In the genomic region with DNA sequence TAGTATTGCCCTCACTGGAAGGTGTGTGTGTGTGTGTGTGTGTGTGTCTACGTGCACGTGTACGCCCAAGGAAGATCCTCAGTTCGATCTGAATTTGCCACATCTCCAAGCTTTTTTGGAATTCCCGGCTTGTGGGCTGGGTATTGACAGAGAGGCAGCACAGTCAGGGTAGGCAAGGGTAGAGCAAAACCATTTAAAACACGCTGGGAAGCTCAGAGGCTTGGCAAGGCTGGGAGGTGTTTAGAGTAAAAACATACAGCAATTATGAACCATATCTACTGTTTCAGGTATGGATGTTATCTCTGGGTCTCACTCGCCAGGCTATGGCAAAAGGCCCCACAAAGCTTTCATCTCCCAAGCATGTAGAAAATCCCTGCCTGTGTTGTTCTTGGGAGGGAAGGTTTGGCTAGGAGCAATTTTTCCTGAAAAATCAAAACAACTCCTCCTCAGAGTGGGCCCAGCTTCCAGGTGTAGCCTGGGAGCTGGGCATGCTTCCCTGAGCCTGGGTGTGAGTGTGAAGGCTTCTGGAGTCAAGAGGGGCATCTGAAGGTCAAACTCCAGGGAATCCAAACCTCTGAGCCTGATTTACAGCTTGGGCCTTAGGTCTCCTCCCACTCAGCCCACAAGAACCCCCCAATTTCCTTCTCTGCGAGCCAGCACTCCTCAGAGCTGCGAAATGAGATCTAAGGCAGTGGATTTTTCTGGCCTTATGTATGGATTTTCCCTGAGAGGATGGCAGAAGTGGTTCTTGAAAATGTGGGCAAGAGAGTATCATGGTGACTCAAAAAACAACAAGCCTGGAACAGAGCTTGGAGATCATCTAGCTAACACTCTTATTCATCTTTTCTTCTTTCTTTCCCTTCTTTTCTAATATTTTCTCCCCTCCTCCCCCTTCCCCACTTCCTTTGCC, we compare ENCODE assay signal across 20 cellular contexts.
"Had no signal": no experiment of that assay in that cellular context is flagged by ENCODE, and none has a peak within 500 bp of the region (broad histone marks: within the 10 kb centered on the region; RNA-seq: fewer than 3 reads in every experiment).

No MANE protein-coding gene starts in this region.

- H3K36me3 Mint-ChIP-seq: brain, WTC11 had no signal

- H3K27ac Mint-ChIP-seq: activated CD4-positive, alpha-beta memory T cell treated with anti-CD3 and anti-CD28 coated beads, Interleukin-2, amount 10 ng/mL, durations not matched to agents 7 days and 5 days; naive thymus-derived CD4-positive, alpha-beta T cell; progenitor cell of endocrine pancreas; WTC11 had no signal

- H3K27me3 ChIP-seq: gastroesophageal sphincter, spleen, tibial nerve had no signal

- H3K4me3 ChIP-seq: gastroesophageal sphincter, left ventricle myocardium inferior, mucosa of descending colon, spleen, tibial nerve had no signal

- H3K4me3 Mint-ChIP-seq: activated CD4-positive, alpha-beta memory T cell treated with anti-CD3 and anti-CD28 coated beads, Interleukin-2, amount 10 ng/mL, durations not matched to agents 7 days and 5 days; activated T-cell treated with anti-CD3 and anti-CD28 coated beads, Interleukin-2, amount 50 U/mL, for 4 hours; brain; effector memory CD8-positive, alpha-beta T cell; naive thymus-derived CD4-positive, alpha-beta T cell; WTC11 had no signal

- H3K27ac ChIP-seq: epithelial cell of prostate, gastroesophageal sphincter, left ventricle myocardium inferior, spleen had no signal

- H3K36me3 ChIP-seq: gastroesophageal sphincter, left ventricle myocardium inferior, spleen, tibial nerve had no signal

- H3K4me1 Mint-ChIP-seq: activated CD4-positive, alpha-beta memory T cell treated with anti-CD3 and anti-CD28 coated beads, Interleukin-2, amount 10 ng/mL, durations not matched to agents 7 days and 5 days; naive thymus-derived CD4-positive, alpha-beta T cell had no signal

- ATAC-seq: activated T-cell treated with anti-CD3 and anti-CD28 coated beads, Interleukin-2, amount 50 U/mL, for 4 hours; effector memory CD8-positive, alpha-beta T cell; gastroesophageal sphincter; mucosa of descending colon; naive thymus-derived CD4-positive, alpha-beta T cell; right cardiac atrium; WTC11 had no signal

- H3K9me3 Mint-ChIP-seq: activated CD4-positive, alpha-beta memory T cell treated with anti-CD3 and anti-CD28 coated beads, Interleukin-2, amount 10 ng/mL, durations not matched to agents 7 days and 5 days; activated T-cell treated with anti-CD3 and anti-CD28 coated beads, Interleukin-2, amount 50 U/mL, for 4 hours; effector memory CD8-positive, alpha-beta T cell; WTC11 had no signal

- H3K9me3 ChIP-seq: gastroesophageal sphincter, left ventricle myocardium inferior, mucosa of descending colon, spleen, tibial nerve had no signal

- DNase-seq: activated CD4-positive, alpha-beta memory T cell treated with anti-CD3 and anti-CD28 coated beads, Interleukin-2, amount 10 ng/mL, durations not matched to agents 7 days and 5 days; activated CD4-positive, alpha-beta T cell treated with anti-CD3 and anti-CD28 coated beads for 4 hours; activated effector memory CD4-positive, alpha-beta T cell treated with Interleukin-2 at 50 U/mL for 16 hours; activated naive CD4-positive, alpha-beta T cell treated with anti-CD3 and anti-CD28 coated beads, Interleukin-2, amount 50 U/mL, for 16 hours; activated T-cell treated with anti-CD3 and anti-CD28 coated beads, Interleukin-2, amount 50 U/mL, for 4 hours; dermis blood vessel endothelial cell; effector memory CD8-positive, alpha-beta T cell; left ventricle myocardium inferior; mucosa of descending colon; naive thymus-derived CD4-positive, alpha-beta T cell; spleen; stimulated activated CD4-positive, alpha-beta T cell treated with anti-CD3 and anti-CD28 coated beads, Interleukin-1b, Interleukin-23, amount 100 ng/mL, for 48 hours; T-helper 2 cell had no signal

- H3K4me1 ChIP-seq: gastroesophageal sphincter, left ventricle myocardium inferior, spleen had no signal
